ENCODE assay signal across 12 cellular contexts in genomic region chr16:21644674-21645073, GRCh38. TPM values are rescaled to one million over a fixed set of nuclear protein-coding genes. Genes with fewer than 3 reads are reported as not detected.
DNase-seq lines count a peak whose midpoint lies in the region; TF ChIP-seq lines count a peak whose summit lies in the region.
"Had no signal": no experiment of that assay in that cellular context is flagged by ENCODE, and none has a peak within 500 bp of the region (broad histone marks: within the 10 kb centered on the region; RNA-seq: fewer than 3 reads in every experiment).

No MANE protein-coding gene starts in this region.

- peak overlapping the region; percentile 97 for H3K4me2 ChIP-seq in DOHH2 (ENCODE audit: low read length)

- H3K36me3 ChIP-seq in DOHH2 (ENCODE audit: control insufficient read depth, low read length) (peaks cover 19% of the 10 kb centered on the region), colonic mucosa (no peaks in the 10 kb centered on the region), skeletal muscle tissue (ENCODE audit: control insufficient read depth in 3 of 3, insufficient read depth in 3 of 3, low read length in 3 of 3) (peaks cover 0 to 6% (median 0%) of the 10 kb centered on the region in 3 donors)

- H4K20me1 ChIP-seq in DOHH2 (ENCODE audit: control insufficient read depth, insufficient read depth, low read depth, low read length), result no peaks in the 10 kb centered on the region

- TF ChIP-seq CTCF in DOHH2 (IDR thresholded peaks at IDR 0.05; ENCODE audit: low read depth, low read length, poor library complexity, severe bottlenecking) (no peak), colonic mucosa (IDR thresholded peaks at IDR 0.05) (no peak)

- no peaks in the 10 kb centered on the region for H3K9me2 ChIP-seq in DOHH2 (replicated peaks; ENCODE audit: control insufficient read depth, low read length)

- H3K4me1 ChIP-seq in DOHH2 (ENCODE audit: control insufficient read depth, low read length), result peaks cover 96% of the 10 kb centered on the region
- peaks cover 5% of the 10 kb centered on the region for H3K4me1 ChIP-seq in colonic mucosa
- peaks cover 11 to 18% (median 16%) of the 10 kb centered on the region in 3 donors for H3K4me1 ChIP-seq in skeletal muscle tissue (ENCODE audit: control insufficient read depth in 3 of 3, insufficient read depth in 3 of 3, low read length in 3 of 3)

- peaks cover 43% of the 10 kb centered on the region for H3F3A ChIP-seq in DOHH2 (ENCODE audit: control insufficient read depth, insufficient read depth)

- H3K9me3 ChIP-seq in DOHH2 (ENCODE audit: control insufficient read depth, insufficient read depth, low read length) (no peaks in the 10 kb centered on the region), colonic mucosa (no peaks in the 10 kb centered on the region), skeletal muscle tissue (ENCODE audit: control insufficient read depth in 3 of 3, low read length in 3 of 3) (no peaks in the 10 kb centered on the region)

- H3K4me3 ChIP-seq in DOHH2 (ENCODE audit: low read length), result peak overlapping the region; percentile 73
- no peak overlapping the region for H3K4me3 ChIP-seq in colonic mucosa
- H3K4me3 ChIP-seq in skeletal muscle tissue (ENCODE audit: low read length in 3 of 3), result no peak overlapping the region

- H3K27me3 ChIP-seq in DOHH2 (ENCODE audit: control insufficient read depth, low read length) (no peaks in the 10 kb centered on the region), colonic mucosa (no peaks in the 10 kb centered on the region), skeletal muscle tissue (ENCODE audit: control insufficient read depth in 3 of 3, insufficient read depth in 3 of 3, low read length in 3 of 3) (no peaks in the 10 kb centered on the region)

- DNase-seq in NAMALWA (ENCODE audit: low spot score), result peak; percentile 65
- DNase-seq in colonic mucosa, result no peak
- DNase-seq in NCI-H146 treated with DMSO at 0.1 percent for 48 hours (lab: John Stamatoyannopoulos, UW; ENCODE audit: unreplicated experiment), result no peak
- DNase-seq in AML-193 (lab: John Stamatoyannopoulos, UW), result no peak
- no peak for DNase-seq in NCI-H2107 treated with DMSO at 0.1 percent for 48 hours (lab: John Stamatoyannopoulos, UW; ENCODE audit: unreplicated experiment)
- DNase-seq: DMS53, GOT3, NCI-H510A had no signal

- H3K79me2 ChIP-seq in DOHH2 (ENCODE audit: control insufficient read depth, low read length), result peaks cover 68% of the 10 kb centered on the region

- H3K9ac ChIP-seq in colonic mucosa (ENCODE audit: low read depth in 2 of 2, low read length in 2 of 2) (no peak overlapping the region), skeletal muscle tissue (ENCODE audit: low read depth in 1 of 3, low read length in 3 of 3) (no peak overlapping the region)

- intact Hi-C loops in colonic mucosa (cut with DNase I), result no loop called here

- H3K27ac ChIP-seq in DOHH2 (ENCODE audit: low read depth, low read length) (peak overlapping the region; percentile 98), colonic mucosa (peak overlapping the region; percentile 56), skeletal muscle tissue (ENCODE audit: low read depth, low read length) (peak overlapping the region; percentile 62)

RNA-seq across cellular contexts. Expression of gene IGSF6, which starts 7.7 kb away (rescaled TPM):
- total RNA-seq in colonic mucosa (1 to 10 TPM; 2.7 to 4.7 TPM), skeletal muscle tissue (3.1 TPM)
- total RNA-seq: glomerular endothelial cell, M059J had no signal

RNA-seq across cellular contexts. Expression of gene OTOA, which starts 19.1 kb away (rescaled TPM):
- total RNA-seq in colonic mucosa, result not detected
- total RNA-seq in skeletal muscle tissue, result under 0.01 TPM
- total RNA-seq: M059J had no signal

RNA-seq across cellular contexts. Expression of gene METTL9, which starts 45.3 kb away (rescaled TPM):
- total RNA-seq in colonic mucosa, result 10 to 100 TPM; 83.7 to 90.6 TPM
- total RNA-seq in skeletal muscle tissue, result 145 TPM
